ENCODE assay signal across 9 cellular contexts in genomic region chr16:661184-661821, GRCh38.
DNase-seq lines count a peak whose midpoint lies in the region; ATAC-seq and TF ChIP-seq lines count a peak whose summit lies in the region.
"Had no signal": no experiment of that assay in that cellular context is flagged by ENCODE, and none has a peak within 500 bp of the region (broad histone marks: within the 10 kb centered on the region; RNA-seq: fewer than 3 reads in every experiment).

No MANE protein-coding gene starts in this region.

- TF ChIP-seq CTCF in C4-2B (conservative IDR thresholded peaks at IDR 0.05) (no peak; the same call in 1 of the 2 replicates), astrocyte of the cerebellum (IDR thresholded peaks at IDR 0.05; ENCODE audit: low read depth, low read length, missing control alignments) (peak; percentile 1), nephron progenitor cell (IDR thresholded peaks at IDR 0.05) (no peak)

- H3K4me1 Mint-ChIP-seq in nephron progenitor cell, result peaks cover 7% of the 10 kb centered on the region

- H3K27ac Mint-ChIP-seq in nephron progenitor cell, result peak overlapping the region; percentile 51

- ATAC-seq in HG03025 (IDR thresholded peaks at IDR 0.05; ENCODE audit: low FRiP score, unreplicated experiment), result peak; percentile 8

- H3K36me3 Mint-ChIP-seq in nephron progenitor cell (ENCODE audit: low read depth), result no peaks in the 10 kb centered on the region

- H3K27ac ChIP-seq in C4-2B, result peak overlapping the region; percentile 90

- no peak overlapping the region for H3K4me3 ChIP-seq in astrocyte of the cerebellum (ENCODE audit: low read depth, low read length)

- in situ Hi-C loops in astrocyte of the cerebellum (cut with HindIII; ENCODE audit: low sequenced_read_pairs), result no loop called here
- in situ Hi-C loops in KBM-7 (cut with MboI; ENCODE audit: low pct_unique_long_range_greater_than_20kb, low sequenced_read_pairs), result no loop called here

- DNase-seq in astrocyte of the cerebellum (ENCODE audit: low read depth), result no peak
- DNase-seq in nephron progenitor cell, result no peak
- no peak for DNase-seq in activated CD8-positive, alpha-beta memory T cell treated with anti-CD3 and anti-CD28 coated beads for 24 hours
- DNase-seq in NCI-H2081 treated with DMSO at 0.1 percent for 48 hours (lab: John Stamatoyannopoulos, UW), result no peak
- DNase-seq in KBM-7, result no peak
- no peak for DNase-seq in iPS-NIHi11 (ENCODE audit: low spot score)
- DNase-seq: NCI-H1436 treated with DMSO at 0.1 percent for 48 hours had no signal

- no peaks in the 10 kb centered on the region for H3K9me3 Mint-ChIP-seq in nephron progenitor cell

- H3K4me3 Mint-ChIP-seq in nephron progenitor cell, result no peak overlapping the region

- no peaks in the 10 kb centered on the region for H3K27me3 Mint-ChIP-seq in nephron progenitor cell (ENCODE audit: low read depth, poor library complexity)
